1 cellular context compared by ENCODE assay signal in genomic region chr11:68270334-68271022, GRCh38.
TF ChIP-seq lines count a peak whose summit lies in the region.

No MANE protein-coding gene starts in this region.

TF ChIP-seq in WTC11, 78 proteins besides CTCF, POLR2A, EP300 and RAD21 (continued from another document):
- TF ChIP-seq, protein P1, sequence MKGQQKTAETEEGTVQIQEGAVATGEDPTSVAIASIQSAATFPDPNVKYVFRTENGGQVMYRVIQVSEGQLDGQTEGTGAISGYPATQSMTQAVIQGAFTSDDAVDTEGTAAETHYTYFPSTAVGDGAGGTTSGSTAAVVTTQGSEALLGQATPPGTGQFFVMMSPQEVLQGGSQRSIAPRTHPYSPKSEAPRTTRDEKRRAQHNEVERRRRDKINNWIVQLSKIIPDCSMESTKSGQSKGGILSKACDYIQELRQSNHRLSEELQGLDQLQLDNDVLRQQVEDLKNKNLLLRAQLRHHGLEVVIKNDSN (CRISPR knock-in tag; IDR thresholded peaks at IDR 0.05): no peak
